7 cellular contexts compared by ENCODE assay signal in the genomic region with DNA sequence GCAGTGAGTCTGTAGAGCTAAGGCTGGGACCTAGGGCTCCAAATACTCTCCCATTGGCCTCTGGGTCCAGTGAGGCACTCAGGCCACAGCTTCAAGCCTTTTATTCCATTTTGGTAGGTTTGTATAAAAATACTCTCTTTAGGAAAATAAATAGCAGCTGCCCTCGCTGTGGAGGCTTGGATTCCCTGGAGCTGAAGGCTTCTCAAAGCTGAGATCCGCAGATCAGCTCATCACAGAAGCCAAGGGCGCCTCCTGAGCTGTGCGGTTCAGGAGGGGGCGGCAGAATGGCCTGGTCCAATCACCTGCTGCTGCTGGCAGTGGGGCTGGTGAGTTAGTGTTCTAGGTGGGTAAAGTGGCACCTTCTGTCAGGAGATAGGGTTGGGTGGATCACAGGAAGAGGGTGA. TPM values are rescaled to one million over a fixed set of nuclear protein-coding genes. Genes with fewer than 3 reads are reported as not detected.
DNase-seq lines count a peak whose midpoint lies in the region; ATAC-seq, FAIRE-seq and TF ChIP-seq lines count a peak whose summit lies in the region.
"Not testable (repeated sequence)": the region's sequence is repeated elsewhere in the genome, so short reads cannot be mapped to it uniquely, and the experiment has no call there.

No MANE protein-coding gene starts in this region.

- H3F3A ChIP-seq in OCI-LY1 (ENCODE audit: insufficient read depth, low read length) = not testable (repeated sequence)

- H3K9ac ChIP-seq in OCI-LY1 (ENCODE audit: low read length) (peak overlapping the region; percentile 85), mammary epithelial cell (ENCODE audit: insufficient read depth, low read length) (peak overlapping the region; percentile 22), skeletal muscle tissue (ENCODE audit: low read depth in 1 of 3, low read length in 3 of 3) (peak overlapping the region; percentile 82 to 96 (median 85))

- peak overlapping the region; percentile 100 for H3K4me2 ChIP-seq in OCI-LY1 (ENCODE audit: low read length)
- H3K4me2 ChIP-seq in mammary epithelial cell (ENCODE audit: insufficient read depth, low read depth, low read length) = peak overlapping the region; percentile 79

- dilution Hi-C loops in mammary epithelial cell (cut with HindIII; ENCODE audit: low sequenced_read_pairs) = not testable (repeated sequence)

- not testable (repeated sequence) for H3K9me3 ChIP-seq in OCI-LY1 (ENCODE audit: low read length); mammary epithelial cell (replicated peaks; ENCODE audit: insufficient read depth, low read length); gastroesophageal sphincter; mononuclear cell (ENCODE audit: low read depth, low read length); skeletal muscle tissue (ENCODE audit: control insufficient read depth in 3 of 3, low read length in 3 of 3)

- not testable (repeated sequence) for H2AFZ ChIP-seq in OCI-LY1 (ENCODE audit: low read length); mammary epithelial cell (ENCODE audit: low read depth, low read length)

- peaks cover 67% of the 10 kb centered on the region for H3K4me1 Mint-ChIP-seq in activated CD8-positive, alpha-beta T cell treated with anti-CD3 and anti-CD28 coated beads, Interleukin-2, amount 10 ng/mL, durations not matched to agents 7 days and 5 days (ENCODE audit: low read depth)

- H3K4me3 Mint-ChIP-seq in activated CD8-positive, alpha-beta T cell treated with anti-CD3 and anti-CD28 coated beads, Interleukin-2, amount 10 ng/mL, durations not matched to agents 7 days and 5 days = peak overlapping the region; percentile 98

- POLR2A ChIA-PET in activated CD8-positive, alpha-beta T cell treated with anti-CD3 and anti-CD28 coated beads, Interleukin-2, amount 10 ng/mL, durations not matched to agents 7 days and 5 days (lab: Charles Lee) = interaction anchor here (0.9 to 19.3 kb wide), 4 partner anchors 9 to 110 kb away, joined by 3 to 305 read pairs (median 34); a partner anchor contains a TSS

- 87% methylated on average over 5 of the region's 5 CpGs for WGBS in mammary epithelial cell (ENCODE audit: low coverage, missing lambda C conversion rate)
- WGBS in gastroesophageal sphincter (ENCODE audit: low coverage in 1 of 2), 2 donors = 55% methylated on average over 5 of the region's 5 CpGs; no CpG with 5 or more reads in 1 of the 2 donors

- FAIRE-seq in GM12892 (lab: Jason Lieb, UNC) = peak; percentile 40

- H3K36me3 ChIP-seq in OCI-LY1 (ENCODE audit: insufficient read depth, low read length); gastroesophageal sphincter; skeletal muscle tissue (ENCODE audit: control insufficient read depth in 3 of 3, insufficient read depth in 3 of 3, low read length in 3 of 3): not testable (repeated sequence)
- peaks cover 33% of the 10 kb centered on the region for H3K36me3 ChIP-seq in mammary epithelial cell (ENCODE audit: insufficient read depth, low read length)

- peak overlapping the region; percentile 85 for H3K27ac Mint-ChIP-seq in activated CD8-positive, alpha-beta T cell treated with anti-CD3 and anti-CD28 coated beads, Interleukin-2, amount 10 ng/mL, durations not matched to agents 7 days and 5 days

- not testable (repeated sequence) for H3K79me2 ChIP-seq in OCI-LY1 (ENCODE audit: insufficient read depth, low read length)
- H3K79me2 ChIP-seq in mammary epithelial cell (ENCODE audit: insufficient read depth, low read length) = peaks cover 63% of the 10 kb centered on the region

- peak overlapping the region; percentile 57 for H3K27ac ChIP-seq in OCI-LY1 (ENCODE audit: low read depth, low read length, poor library complexity, severe bottlenecking)
- peak overlapping the region; percentile 47 for H3K27ac ChIP-seq in mammary epithelial cell (ENCODE audit: insufficient read depth, low read depth, low read length)
- H3K27ac ChIP-seq in gastroesophageal sphincter = peak overlapping the region; percentile 82 to 99 (median 95)
- peak overlapping the region; percentile 89 for H3K27ac ChIP-seq in skeletal muscle tissue (ENCODE audit: low read depth, low read length)

- not testable (repeated sequence) for TF ChIP-seq POLR2A in GM12892 (IDR thresholded peaks at IDR 0.05; ENCODE audit: low read depth, low read length); gastroesophageal sphincter (IDR thresholded peaks at IDR 0.05)

- H3K9me2 ChIP-seq in OCI-LY1 (ENCODE audit: low read depth, low read length) = not testable (repeated sequence)

- not testable (repeated sequence) for H3K9me3 Mint-ChIP-seq in activated CD8-positive, alpha-beta T cell treated with anti-CD3 and anti-CD28 coated beads, Interleukin-2, amount 10 ng/mL, durations not matched to agents 7 days and 5 days (ENCODE audit: insufficient read depth)

- not testable (repeated sequence) for H4K20me1 ChIP-seq in OCI-LY1 (ENCODE audit: insufficient read depth, low read length)
- peaks cover 13% of the 10 kb centered on the region for H4K20me1 ChIP-seq in mammary epithelial cell (ENCODE audit: insufficient read depth, low read length)

- not testable (repeated sequence) for TF ChIP-seq CTCF in OCI-LY1 (IDR thresholded peaks at IDR 0.05; ENCODE audit: low read length); mammary epithelial cell (conservative IDR thresholded peaks at IDR 0.05 in 1 of 2, IDR thresholded peaks at IDR 0.05 in 1 of 2; ENCODE audit: extremely low read depth in 1 of 2, insufficient read depth in 1 of 2, low read depth in 1 of 2, low read length in 2 of 2); gastroesophageal sphincter (IDR thresholded peaks at IDR 0.05)

- not testable (repeated sequence) for DNase-seq in GM12892 (ENCODE audit: insufficient read length); mammary epithelial cell
- DNase-seq in activated CD8-positive, alpha-beta T cell treated with anti-CD3 and anti-CD28 coated beads, Interleukin-2, amount 10 ng/mL, durations not matched to agents 7 days and 5 days = peak; percentile 54

- TF ChIP-seq EP300 in gastroesophageal sphincter (IDR thresholded peaks at IDR 0.05) = not testable (repeated sequence)

- H3K4me1 ChIP-seq in OCI-LY1 (ENCODE audit: insufficient read depth, low read length, severe bottlenecking) = peaks cover 56% of the 10 kb centered on the region
- H3K4me1 ChIP-seq in mammary epithelial cell (ENCODE audit: insufficient read depth, low read length) = peaks cover 82% of the 10 kb centered on the region
- H3K4me1 ChIP-seq in gastroesophageal sphincter = peaks cover 0 to 67% (median 37%) of the 10 kb centered on the region in 3 donors
- peaks cover 72% of the 10 kb centered on the region for H3K4me1 ChIP-seq in mononuclear cell (ENCODE audit: insufficient read depth, low read length)
- H3K4me1 ChIP-seq in skeletal muscle tissue (ENCODE audit: control insufficient read depth in 3 of 3, insufficient read depth in 3 of 3, low read length in 3 of 3) = peaks cover 50 to 66% (median 52%) of the 10 kb centered on the region in 3 donors

- H3K27me3 Mint-ChIP-seq in activated CD8-positive, alpha-beta T cell treated with anti-CD3 and anti-CD28 coated beads, Interleukin-2, amount 10 ng/mL, durations not matched to agents 7 days and 5 days (ENCODE audit: low read depth) = not testable (repeated sequence)

- intact Hi-C loops in mammary epithelial cell (cut with micrococcal nuclease) = not testable (repeated sequence)

- not testable (repeated sequence) for BruUV-seq in mammary epithelial cell (replicated peaks; lab: Mats Ljungman, UMichigan)

- not testable (repeated sequence) for ATAC-seq in activated CD8-positive, alpha-beta T cell treated with anti-CD3 and anti-CD28 coated beads, Interleukin-2, amount 10 ng/mL, durations not matched to agents 7 days and 5 days; gastroesophageal sphincter

- H3K27me3 ChIP-seq in OCI-LY1 (ENCODE audit: insufficient read depth, low read length); mammary epithelial cell (ENCODE audit: insufficient read depth, low read length); gastroesophageal sphincter; mononuclear cell (ENCODE audit: insufficient read depth, low read length); skeletal muscle tissue (ENCODE audit: control insufficient read depth in 3 of 3, insufficient read depth in 3 of 3, low read length in 3 of 3): not testable (repeated sequence)

- CTCF ChIA-PET in activated CD8-positive, alpha-beta T cell treated with anti-CD3 and anti-CD28 coated beads, Interleukin-2, amount 10 ng/mL, durations not matched to agents 7 days and 5 days (lab: Charles Lee) = interaction anchor here (0.8 to 19.5 kb wide), 9 partner anchors 9 to 181 kb away, joined by 3 to 584 read pairs (median 21); a partner anchor contains a TSS
- CTCF ChIA-PET in mammary epithelial cell (lab: Charles Lee; ENCODE audit: low non-redundant PET) = interaction anchor here (0.6 kb wide), 1 partner anchor 122 kb away, joined by 5 read pairs; no protein-coding TSS in a partner anchor

- in situ Hi-C loops in mammary epithelial cell (cut with MboI; ENCODE audit: low sequenced_read_pairs in 2 of 2) = not testable (repeated sequence)

- H3K36me3 Mint-ChIP-seq in activated CD8-positive, alpha-beta T cell treated with anti-CD3 and anti-CD28 coated beads, Interleukin-2, amount 10 ng/mL, durations not matched to agents 7 days and 5 days (ENCODE audit: low read depth) = peaks cover 25% of the 10 kb centered on the region

- H3K4me3 ChIP-seq in OCI-LY1 (ENCODE audit: low read depth, low read length, poor library complexity, severe bottlenecking) (peak overlapping the region; percentile 86), mammary epithelial cell (replicated peaks in 1 of 3; ENCODE audit: insufficient read depth in 1 of 3, low read depth in 2 of 3, low read length in 3 of 3) (peak overlapping the region in 2 of 3 experiments; percentile 33 to 41), gastroesophageal sphincter (peak overlapping the region in 1 of 2 donors; percentile 86), mononuclear cell (ENCODE audit: low read length) (peak overlapping the region; percentile 58), skeletal muscle tissue (ENCODE audit: low read length in 3 of 3) (peak overlapping the region; percentile 78 to 86 (median 82))

RNA-seq across cellular contexts. Expression of a gene that starts 1.7 kb away (rescaled TPM):
- 1.8 TPM for polyA plus RNA-seq in GM12892 (2012; ENCODE audit: missing spikeins)
- 10 to 100 TPM; 82.6 to 84.0 TPM for total RNA-seq in activated CD8-positive, alpha-beta T cell treated with anti-CD3 and anti-CD28 coated beads, Interleukin-2, amount 10 ng/mL, durations not matched to agents 7 days and 5 days
- total RNA-seq in mammary epithelial cell (10 to 100 TPM in 1 of 2 donors, 1 to 10 TPM in 1; 7.5 to 21.8 TPM), gastroesophageal sphincter (100 to 1,000 TPM in 1 of 4 donors, 10 to 100 TPM in 3; 68.7 to 111 (median 77.7) TPM), mononuclear cell (22.5 TPM), skeletal muscle tissue (12.0 TPM)
- 12.0 TPM for polyA plus RNA-seq in mammary epithelial cell
- polyA minus RNA-seq in mammary epithelial cell = 1.3 TPM

RNA-seq across cellular contexts. Expression of a gene that starts 3.9 kb away (rescaled TPM):
- 66.8 TPM for polyA plus RNA-seq in GM12892 (2012; ENCODE audit: missing spikeins)
- 10 to 100 TPM; 80.4 to 89.0 TPM for total RNA-seq in activated CD8-positive, alpha-beta T cell treated with anti-CD3 and anti-CD28 coated beads, Interleukin-2, amount 10 ng/mL, durations not matched to agents 7 days and 5 days
- total RNA-seq in mammary epithelial cell (100 to 1,000 TPM in 1 of 2 donors, 10 to 100 TPM in 1; 84.1 to 125 TPM), gastroesophageal sphincter (10 to 100 TPM; 35.2 to 62.3 (median 54.6) TPM), mononuclear cell (40.3 TPM), skeletal muscle tissue (110 TPM)
- polyA plus RNA-seq in mammary epithelial cell = 78.7 TPM
- polyA minus RNA-seq in mammary epithelial cell = 123 TPM

RNA-seq across cellular contexts. Expression of a gene that starts 8.0 kb away (rescaled TPM):
- 1.0 TPM for polyA plus RNA-seq in GM12892 (2012; ENCODE audit: missing spikeins)
- total RNA-seq in activated CD8-positive, alpha-beta T cell treated with anti-CD3 and anti-CD28 coated beads, Interleukin-2, amount 10 ng/mL, durations not matched to agents 7 days and 5 days = 1 to 10 TPM; 2.3 to 3.8 TPM
- total RNA-seq in mammary epithelial cell (100 to 1,000 TPM in 1 of 2 donors, 10 to 100 TPM in 1; 12.5 to 275 TPM), gastroesophageal sphincter (10 to 100 TPM in 1 of 4 donors, 1 to 10 TPM in 3; 1.4 to 24.9 (median 4.1) TPM), mononuclear cell (4.0 TPM), skeletal muscle tissue (not detected)
- polyA plus RNA-seq in mammary epithelial cell = 31.6 TPM
- polyA minus RNA-seq in mammary epithelial cell = 236 TPM

RNA-seq across cellular contexts. Expression of a gene that starts 12.5 kb away (rescaled TPM):
- polyA plus RNA-seq in GM12892 (2012; ENCODE audit: missing spikeins) = 2.0 TPM
- total RNA-seq in activated CD8-positive, alpha-beta T cell treated with anti-CD3 and anti-CD28 coated beads, Interleukin-2, amount 10 ng/mL, durations not matched to agents 7 days and 5 days = 100 to 1,000 TPM; 381 to 413 TPM
- total RNA-seq in mammary epithelial cell (not detected), gastroesophageal sphincter (1 to 10 TPM in 1 of 4 donors, under 1 TPM in 2, not detected in 1; 0.52 to 3.6 (median 0.94) TPM), mononuclear cell (130 TPM), skeletal muscle tissue (1.0 TPM)
- polyA plus RNA-seq in mammary epithelial cell = 0.11 TPM
- polyA minus RNA-seq in mammary epithelial cell = not detected

RNA-seq across cellular contexts. Expression of a gene that starts 19.5 kb away (rescaled TPM):
- 8.5 TPM for polyA plus RNA-seq in GM12892 (2012; ENCODE audit: missing spikeins)
- total RNA-seq in activated CD8-positive, alpha-beta T cell treated with anti-CD3 and anti-CD28 coated beads, Interleukin-2, amount 10 ng/mL, durations not matched to agents 7 days and 5 days = 1 to 10 TPM; 4.8 to 5.0 TPM
- 10 to 100 TPM in 1 of 2 donors, 1 to 10 TPM in 1; 7.5 to 10.7 TPM for total RNA-seq in mammary epithelial cell
- 2.4 TPM for polyA plus RNA-seq in mammary epithelial cell
- polyA minus RNA-seq in mammary epithelial cell = not detected
- 10 to 100 TPM; 55.6 to 92.8 (median 81.2) TPM for total RNA-seq in gastroesophageal sphincter
- 1.3 TPM for total RNA-seq in mononuclear cell
- total RNA-seq in skeletal muscle tissue = 35.0 TPM

Comparison
In these comparisons a context has a peak if more than half of its experiments do, and no peak if none do; other contexts are left out.
1. H3K9ac ChIP-seq: peak in every context shown above with its lines; median percentile 85 in OCI-LY1; 85 in skeletal muscle tissue; 22 in mammary epithelial cell.